ENCODE assay signal across 8 cellular contexts in the genomic region with DNA sequence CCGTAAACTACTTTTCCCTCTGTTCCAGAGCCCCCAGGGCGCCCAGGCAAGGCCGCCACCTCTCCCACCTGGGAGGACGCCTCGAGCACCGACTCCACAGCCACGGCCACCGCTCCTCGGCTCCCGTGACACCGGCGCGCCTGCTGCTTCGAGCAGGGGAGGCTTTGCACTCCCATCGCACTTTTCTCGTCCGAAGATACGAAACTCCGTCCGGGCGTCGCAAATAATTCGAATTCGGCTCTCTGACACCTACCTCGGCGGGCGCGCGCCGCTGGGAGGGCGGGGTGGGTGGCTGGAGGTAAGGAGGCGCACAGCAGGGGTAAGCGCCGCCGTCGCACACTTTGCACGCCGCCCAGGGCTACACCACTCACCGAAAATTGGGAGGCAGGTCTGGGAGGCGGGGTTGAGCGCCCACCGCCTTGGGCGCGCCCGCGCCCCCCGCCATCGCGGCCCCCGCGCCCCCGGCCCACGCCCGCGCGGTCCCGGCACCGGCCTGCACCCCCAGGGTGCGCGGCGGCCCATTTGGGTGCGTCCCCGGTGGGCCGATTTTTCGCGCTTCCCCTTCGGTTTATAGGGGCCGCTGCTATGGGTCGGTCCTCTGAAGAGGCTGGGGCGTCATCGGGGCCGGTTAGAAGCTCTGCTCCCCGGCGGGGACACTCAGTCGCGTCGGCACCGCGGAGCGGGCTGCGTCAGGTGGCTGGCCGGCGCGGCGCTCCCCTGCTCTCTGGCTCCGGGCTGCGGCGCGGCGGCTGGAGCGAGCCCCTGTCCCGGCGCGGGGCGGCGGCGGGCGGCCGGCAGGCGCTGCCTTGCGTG. TPM values are rescaled to one million over a fixed set of nuclear protein-coding genes. Genes with fewer than 3 reads are reported as not detected.
DNase-seq lines count a peak whose midpoint lies in the region; ATAC-seq and TF ChIP-seq lines count a peak whose summit lies in the region.

No MANE protein-coding gene starts in this region.

- H3K4me3 ChIP-seq in kidney epithelial cell (ENCODE audit: low read depth, low read length): peak overlapping the region; percentile 85

- no peaks in the 10 kb centered on the region for H3K27me3 Mint-ChIP-seq in central memory CD8-positive, alpha-beta T cell

- H3K9me3 Mint-ChIP-seq in central memory CD8-positive, alpha-beta T cell: no peaks in the 10 kb centered on the region

- H3K27ac Mint-ChIP-seq in central memory CD8-positive, alpha-beta T cell (ENCODE audit: low read depth): peak overlapping the region; percentile 98

- no peaks in the 10 kb centered on the region for H3K27me3 ChIP-seq in kidney epithelial cell (ENCODE audit: control insufficient read depth, insufficient read depth, low read length)

- H3K4me1 Mint-ChIP-seq in central memory CD8-positive, alpha-beta T cell: peaks cover 26% of the 10 kb centered on the region

- DNase-seq in GM13976 (ENCODE audit: low spot score) (peak; percentile 90), NCI-H2081 treated with DMSO at 0.1 percent for 48 hours (lab: John Stamatoyannopoulos, UW) (peak; percentile 14), kidney epithelial cell (ENCODE audit: low read depth) (no peak)
- peak in 1 of 2 donors; percentile 82 for DNase-seq in central memory CD8-positive, alpha-beta T cell (ENCODE audit: low spot score in 2 of 2)
- DNase-seq in stimulated activated CD4-positive, alpha-beta T cell treated with anti-CD3 and anti-CD28 coated beads, Interleukin-1b, Interleukin-23, amount 100 ng/mL, for 1 hour (ENCODE audit: low read depth in 2 of 2): peak; percentile 60 to 61

- ATAC-seq in HG02840 (IDR thresholded peaks at IDR 0.05; ENCODE audit: low FRiP score, unreplicated experiment): peak; percentile 32
- ATAC-seq in activated CD4-positive, CD25-positive, alpha-beta regulatory T cell treated with anti-CD3 and anti-CD28 coated beads, Interleukin-2, amount 50 U/mL, for 24 hours: peak; percentile 63 to 65
- peak; percentile 55 for ATAC-seq in central memory CD8-positive, alpha-beta T cell (replicated peaks; ENCODE audit: extremely low read depth, poor library complexity, severe bottlenecking)
- ATAC-seq in GM18858 (IDR thresholded peaks at IDR 0.05; ENCODE audit: unreplicated experiment): no peak

- peaks cover 28% of the 10 kb centered on the region for H3K36me3 Mint-ChIP-seq in central memory CD8-positive, alpha-beta T cell (ENCODE audit: insufficient read depth)

- H3K4me3 Mint-ChIP-seq in central memory CD8-positive, alpha-beta T cell: peak overlapping the region; percentile 90

- H3K36me3 ChIP-seq in kidney epithelial cell (ENCODE audit: control insufficient read depth, insufficient read depth, low read length): no peaks in the 10 kb centered on the region

- no peak for TF ChIP-seq CTCF in GM13976 (IDR thresholded peaks at IDR 0.05; ENCODE audit: borderline replicate concordance, control extremely low read depth, extremely low read depth, insufficient read depth, missing control alignments)
- TF ChIP-seq CTCF in kidney epithelial cell (IDR thresholded peaks at IDR 0.05; ENCODE audit: insufficient read depth, low read length, poor library complexity, severe bottlenecking): no peak

- in situ Hi-C loops in GM13976 (cut with MboI; ENCODE audit: low sequenced_read_pairs, unreplicated experiment): no loop called here

RNA-seq across cellular contexts. Expression of a gene that starts 36.2 kb away (rescaled TPM):
- 851 and 877 TPM in 2 replicates for total RNA-seq in kidney epithelial cell

RNA-seq across cellular contexts. Expression of a gene that starts 38.0 kb away (rescaled TPM):
- total RNA-seq in kidney epithelial cell: 0.07 and 1.3 TPM in 2 replicates
